23 cellular contexts compared by ENCODE assay signal in genomic region chr13:112963641-112964040, GRCh38. TPM values are rescaled to one million over a fixed set of nuclear protein-coding genes. Genes with fewer than 3 reads are reported as not detected.
"Had no signal": no experiment of that assay in that cellular context is flagged by ENCODE, and none has a peak within 500 bp of the region (broad histone marks: within the 10 kb centered on the region; RNA-seq: fewer than 3 reads in every experiment).

No MANE protein-coding gene starts in this region.

- H3K27ac ChIP-seq: coronary artery, dorsolateral prefrontal cortex, lower lobe of right lung, tibial nerve, VCaP had no signal

- ATAC-seq: activated CD4-positive, CD25-positive, alpha-beta regulatory T cell treated with anti-CD3 and anti-CD28 coated beads, Interleukin-2, amount 50 U/mL, for 24 hours; activated naive CD8-positive, alpha-beta T cell treated with anti-CD3 and anti-CD28 coated beads, Interleukin-2, amount 50 U/mL, for 24 hours; lower lobe of right lung; naive thymus-derived CD8-positive, alpha-beta T cell had no signal

- H3K4me3 ChIP-seq: coronary artery, dorsolateral prefrontal cortex, lower lobe of right lung, smooth muscle cell, tibial nerve had no signal

- H3K36me3 ChIP-seq: lower lobe of right lung, tibial nerve had no signal

- H3K9me3 ChIP-seq: lower lobe of right lung, SK-N-SH, tibial nerve had no signal

- DNase-seq: activated CD4-positive, alpha-beta T cell treated with anti-CD3 and anti-CD28 coated beads for 48 hours; activated CD4-positive, alpha-beta T cell treated with anti-CD3 and anti-CD28 coated beads, Interleukin-2, amount 50 U/mL, for 48 hours; activated CD8-positive, alpha-beta memory T cell treated with anti-CD3 and anti-CD28 coated beads for 24 hours; activated gamma-delta T cell treated with Interleukin-2 at 50 U/mL for 16 hours; activated naive CD8-positive, alpha-beta T cell treated with anti-CD3 and anti-CD28 coated beads, Interleukin-2, amount 50 U/mL, for 24 hours; activated T-cell treated with anti-CD3 and anti-CD28 coated beads, Interleukin-2, amount 50 U/mL, for 1 hour; amygdala; cerebellar nuclear complex; effector memory CD4-positive, alpha-beta T cell; lower lobe of right lung; mesenchymal stem cell; SK-N-SH; stimulated activated naive CD4-positive, alpha-beta T cell; SW 1271; T-helper 9 cell had no signal

RNA-seq across cellular contexts. Expression of gene MCF2L, which starts 5.4 kb away (rescaled TPM):
- total RNA-seq: activated T-helper 1 cell treated with anti-CD3 and anti-CD28 coated beads, Interleukin-12 subunit alpha, Interleukin-12 subunit beta, Interleukin-2, Interleukin-4 antibody, amounts not matched to agents 30 ng/mL and 10 ng/mL and 1 ng/mL, durations not matched to agents 14 hours and 24 hours and 36 hours had no signal
